7 cellular contexts compared by ENCODE assay signal in genomic region chr17:82593590-82594087, GRCh38. TPM values are rescaled to one million over a fixed set of nuclear protein-coding genes. Genes with fewer than 3 reads are reported as not detected.
DNase-seq lines count a peak whose midpoint lies in the region; ATAC-seq and TF ChIP-seq lines count a peak whose summit lies in the region.

No MANE protein-coding gene starts in this region.

- H3K27ac ChIP-seq in stomach smooth muscle (ENCODE audit: low read length), result peak overlapping the region; percentile 83

- intact Hi-C loops in activated T-helper 2 cell treated with anti-CD3 and anti-CD28 coated beads, Interferon-gamma antibody, Interleukin-2, Interleukin-4, amounts not matched to agents 10 μg/mL and 5 μg/mL and 100 μg/mL, durations not matched to agents 14 hours and 24 hours and 36 hours (cut with micrococcal nuclease), result no loop called here

- DNase-seq in HFFc6, result no peak
- DNase-seq in activated T-helper 2 cell treated with anti-CD3 and anti-CD28 coated beads, Interferon-gamma antibody, Interleukin-2, Interleukin-4, amounts not matched to agents 10 μg/mL and 5 μg/mL and 100 μg/mL, durations not matched to agents 14 hours and 24 hours and 36 hours (ENCODE audit: low spot score), result no peak
- peak; percentile 42 to 62 (median 43) for DNase-seq in immature natural killer cell
- no peak for DNase-seq in GOT3 (lab: John Stamatoyannopoulos, UW)
- no peak for DNase-seq in NCI-H1105 (lab: John Stamatoyannopoulos, UW)

- no peaks in the 10 kb centered on the region for H3K9me3 ChIP-seq in stomach smooth muscle (ENCODE audit: control insufficient read depth in 2 of 2, low read length in 2 of 2)

- H3K27me3 ChIP-seq in stomach smooth muscle (ENCODE audit: control insufficient read depth in 1 of 2, insufficient read depth in 2 of 2, low read length in 2 of 2), result no peaks in the 10 kb centered on the region

- H3K36me3 Mint-ChIP-seq in HFFc6 (ENCODE audit: low read depth) (peaks cover 6% of the 10 kb centered on the region), immature natural killer cell (no peaks in the 10 kb centered on the region)
- peaks cover 38% of the 10 kb centered on the region for H3K36me3 Mint-ChIP-seq in activated T-helper 2 cell treated with anti-CD3 and anti-CD28 coated beads, Interferon-gamma antibody, Interleukin-2, Interleukin-4, amounts not matched to agents 10 μg/mL and 5 μg/mL and 100 μg/mL, durations not matched to agents 14 hours and 24 hours and 36 hours (ENCODE audit: low read depth)

- H3K4me3 Mint-ChIP-seq in HFFc6, result peak overlapping the region; percentile 85
- H3K4me3 Mint-ChIP-seq in activated T-helper 2 cell treated with anti-CD3 and anti-CD28 coated beads, Interferon-gamma antibody, Interleukin-2, Interleukin-4, amounts not matched to agents 10 μg/mL and 5 μg/mL and 100 μg/mL, durations not matched to agents 14 hours and 24 hours and 36 hours (ENCODE audit: low read depth), result peak overlapping the region; percentile 72
- peak overlapping the region; percentile 75 to 86 (median 81) for H3K4me3 Mint-ChIP-seq in immature natural killer cell

- peak overlapping the region; percentile 74 for H3K27ac Mint-ChIP-seq in HFFc6
- H3K27ac Mint-ChIP-seq in activated T-helper 2 cell treated with anti-CD3 and anti-CD28 coated beads, Interferon-gamma antibody, Interleukin-2, Interleukin-4, amounts not matched to agents 10 μg/mL and 5 μg/mL and 100 μg/mL, durations not matched to agents 14 hours and 24 hours and 36 hours, result peak overlapping the region; percentile 81
- H3K27ac Mint-ChIP-seq in immature natural killer cell, result peak overlapping the region; percentile 88 to 97 (median 92)

- no peaks in the 10 kb centered on the region; the same call in none of the 2 replicates for H3K27me3 Mint-ChIP-seq in HFFc6 (ENCODE audit: insufficient read depth)
- no peaks in the 10 kb centered on the region for H3K27me3 Mint-ChIP-seq in activated T-helper 2 cell treated with anti-CD3 and anti-CD28 coated beads, Interferon-gamma antibody, Interleukin-2, Interleukin-4, amounts not matched to agents 10 μg/mL and 5 μg/mL and 100 μg/mL, durations not matched to agents 14 hours and 24 hours and 36 hours (ENCODE audit: low read depth)
- peaks cover 0 to 11% (median 4%) of the 10 kb centered on the region in 3 donors for H3K27me3 Mint-ChIP-seq in immature natural killer cell (ENCODE audit: low read depth in 3 of 3)

- H3K4me1 ChIP-seq in stomach smooth muscle (ENCODE audit: control insufficient read depth, insufficient read depth, low read length), result peaks cover 35% of the 10 kb centered on the region

- peaks cover 11 to 14% of the 10 kb centered on the region in 2 donors for H3K36me3 ChIP-seq in stomach smooth muscle (ENCODE audit: control insufficient read depth in 2 of 2, insufficient read depth in 2 of 2, low read length in 2 of 2)

- H3K9ac ChIP-seq in stomach smooth muscle (ENCODE audit: low read length in 2 of 2), result peak overlapping the region; percentile 78 to 83

- ATAC-seq in HG03095 (IDR thresholded peaks at IDR 0.05; ENCODE audit: unreplicated experiment), result no peak

- H3K9me3 Mint-ChIP-seq in HFFc6 (no peaks in the 10 kb centered on the region), immature natural killer cell (no peaks in the 10 kb centered on the region)
- H3K9me3 Mint-ChIP-seq in activated T-helper 2 cell treated with anti-CD3 and anti-CD28 coated beads, Interferon-gamma antibody, Interleukin-2, Interleukin-4, amounts not matched to agents 10 μg/mL and 5 μg/mL and 100 μg/mL, durations not matched to agents 14 hours and 24 hours and 36 hours, result no peaks in the 10 kb centered on the region

- peaks cover 22% of the 10 kb centered on the region for H3K4me1 Mint-ChIP-seq in HFFc6 (ENCODE audit: low read depth)
- H3K4me1 Mint-ChIP-seq in activated T-helper 2 cell treated with anti-CD3 and anti-CD28 coated beads, Interferon-gamma antibody, Interleukin-2, Interleukin-4, amounts not matched to agents 10 μg/mL and 5 μg/mL and 100 μg/mL, durations not matched to agents 14 hours and 24 hours and 36 hours (ENCODE audit: low read depth), result peaks cover 28% of the 10 kb centered on the region
- H3K4me1 Mint-ChIP-seq in immature natural killer cell, result peaks cover 34 to 43% of the 10 kb centered on the region in 2 donors

- no peak for TF ChIP-seq CTCF in HFFc6 (IDR thresholded peaks at IDR 0.05)

- peak overlapping the region; percentile 81 to 84 for H3K4me3 ChIP-seq in stomach smooth muscle (ENCODE audit: low read length in 2 of 2)

RNA-seq across cellular contexts. Expression of gene WDR45B, which starts 54.6 kb away (rescaled TPM):
- 10 to 100 TPM; 60.6 to 73.5 (median 66.3) TPM for total RNA-seq in HFFc6 (2021; fragmentation: NEBNext Ultra II Directional; extraction: Animal tissue kit (Norgen Biotek cat#: 25700))
- 63.1 and 66.9 TPM in 2 replicates for total RNA-seq in activated T-helper 2 cell treated with anti-CD3 and anti-CD28 coated beads, Interferon-gamma antibody, Interleukin-2, Interleukin-4, amounts not matched to agents 10 μg/mL and 5 μg/mL and 100 μg/mL, durations not matched to agents 14 hours and 24 hours and 36 hours
- 10 to 100 TPM; 34.3 to 65.5 (median 48.9) TPM for polyA plus RNA-seq in immature natural killer cell

Comparison
In these comparisons a context has a peak if more than half of its experiments do, and no peak if none do; other contexts are left out.
1. DNase-seq: peak in immature natural killer cell (3 of 3); none in HFFc6 (single experiment), activated T-helper 2 cell treated with anti-CD3 and anti-CD28 coated beads, Interferon-gamma antibody, Interleukin-2, Interleukin-4, amounts not matched to agents 10 μg/mL and 5 μg/mL and 100 μg/mL, durations not matched to agents 14 hours and 24 hours and 36 hours (single experiment), GOT3 (single experiment) and NCI-H1105 (single experiment).
2. Peak in every context shown above with its lines, with median percentiles within 50 percentile points of each other: H3K27ac Mint-ChIP-seq and H3K4me3 Mint-ChIP-seq.